Comparison of ENCODE assay signal across 31 cellular contexts in the genomic region with DNA sequence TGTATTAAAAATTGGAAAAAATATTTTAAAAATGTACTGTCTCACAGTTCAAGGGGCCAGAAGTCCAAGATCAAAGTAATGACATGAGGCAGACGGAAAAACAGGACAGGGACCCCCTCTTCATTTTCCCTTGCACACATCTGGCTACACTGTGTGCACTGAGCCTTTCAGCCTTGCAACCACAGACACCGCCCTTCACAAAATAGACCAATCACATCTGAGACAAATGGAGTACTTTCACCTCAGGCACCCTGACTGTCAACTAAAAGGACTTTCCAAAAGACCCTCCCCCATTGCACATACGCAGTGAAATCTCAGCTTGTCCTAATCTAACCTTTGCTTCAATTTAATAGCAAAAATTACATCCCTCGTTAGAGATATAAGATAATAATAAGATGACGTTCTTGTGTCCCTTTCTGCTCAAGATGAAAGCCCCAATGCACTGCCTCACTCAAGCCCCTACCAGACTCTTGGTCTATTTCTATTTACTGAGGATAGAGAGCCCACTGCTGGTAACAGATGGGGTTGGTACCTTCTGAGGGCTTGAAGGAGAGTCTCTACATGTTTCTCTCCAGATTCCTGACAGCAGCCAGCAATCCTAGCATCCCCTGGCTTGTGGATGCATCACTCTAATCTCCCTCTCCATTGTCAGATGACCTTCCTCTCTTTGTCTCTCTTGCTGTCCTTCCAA.
"Had no signal": no experiment of that assay in that cellular context is flagged by ENCODE, and none has a peak within 500 bp of the region (broad histone marks: within the 10 kb centered on the region; RNA-seq: fewer than 3 reads in every experiment).

No MANE protein-coding gene starts in this region.

- H3K36me3 ChIP-seq: breast epithelium, esophagus muscularis mucosa, heart left ventricle, ovary, prostate gland, thoracic aorta, WERI-Rb-1 had no signal

- H3K27me3 Mint-ChIP-seq: activated CD4-positive, alpha-beta memory T cell treated with anti-CD3 and anti-CD28 coated beads for 36 hours; activated CD4-positive, alpha-beta T cell treated with anti-CD3 and anti-CD28 coated beads, Interleukin-2, amount 10 ng/mL, durations not matched to agents 24 days and 14 days; activated naive CD4-positive, alpha-beta T cell treated with anti-CD3 and anti-CD28 coated beads, Interleukin-2, amount 50 U/mL, for 24 hours; activated naive CD8-positive, alpha-beta T cell treated with anti-CD3 and anti-CD28 coated beads, Interleukin-2, amount 50 U/mL, for 24 hours; naive thymus-derived CD4-positive, alpha-beta T cell; stimulated activated naive CD8-positive, alpha-beta T cell treated with anti-CD3 and anti-CD28 coated beads, Interleukin-15, Interleukin-2, amounts not matched to agents 100 ng/mL and 50 ng/mL, for 24 hours had no signal

- H3K36me3 Mint-ChIP-seq: activated CD4-positive, alpha-beta memory T cell treated with anti-CD3 and anti-CD28 coated beads for 36 hours; activated naive CD4-positive, alpha-beta T cell treated with anti-CD3 and anti-CD28 coated beads, Interleukin-2, amount 50 U/mL, for 24 hours; stimulated activated effector memory CD8-positive, alpha-beta T cell treated with anti-CD3 and anti-CD28 coated beads, Interleukin-12 subunit alpha, Interleukin-12 subunit beta, amount 100 ng/mL, for 72 hours had no signal

- ATAC-seq: activated naive CD8-positive, alpha-beta T cell treated with anti-CD3 and anti-CD28 coated beads, Interleukin-2, amount 50 U/mL, for 24 hours; activated T-cell treated with anti-CD3 and anti-CD28 coated beads, Interleukin-2, amount 50 U/mL, for 4 hours; foreskin keratinocyte; heart left ventricle; left colon; naive thymus-derived CD4-positive, alpha-beta T cell; sciatic nerve; stimulated activated effector memory CD8-positive, alpha-beta T cell treated with anti-CD3 and anti-CD28 coated beads, Interleukin-12 subunit alpha, Interleukin-12 subunit beta, amount 100 ng/mL, for 72 hours had no signal

- H3K27ac Mint-ChIP-seq: activated CD4-positive, alpha-beta memory T cell treated with anti-CD3 and anti-CD28 coated beads for 36 hours; activated CD4-positive, alpha-beta T cell treated with anti-CD3 and anti-CD28 coated beads, Interleukin-2, amount 10 ng/mL, durations not matched to agents 24 days and 14 days; activated naive CD4-positive, alpha-beta T cell treated with anti-CD3 and anti-CD28 coated beads, Interleukin-2, amount 50 U/mL, for 24 hours; activated naive CD8-positive, alpha-beta T cell treated with anti-CD3 and anti-CD28 coated beads, Interleukin-2, amount 50 U/mL, for 24 hours; activated T-helper 2 cell treated with anti-CD3 and anti-CD28 coated beads, Interferon-gamma antibody, Interleukin-2, Interleukin-4, amounts not matched to agents 10 μg/mL and 5 μg/mL and 100 μg/mL, durations not matched to agents 14 hours and 24 hours and 36 hours; immature natural killer cell; naive thymus-derived CD4-positive, alpha-beta T cell; stimulated activated effector memory CD8-positive, alpha-beta T cell treated with anti-CD3 and anti-CD28 coated beads, Interleukin-12 subunit alpha, Interleukin-12 subunit beta, amount 100 ng/mL, for 72 hours; stimulated activated naive CD8-positive, alpha-beta T cell treated with anti-CD3 and anti-CD28 coated beads, Interleukin-15, Interleukin-2, amounts not matched to agents 100 ng/mL and 50 ng/mL, for 24 hours had no signal

- DNase-seq: activated CD4-positive, alpha-beta memory T cell treated with anti-CD3 and anti-CD28 coated beads for 36 hours; activated CD4-positive, alpha-beta T cell treated with anti-CD3 and anti-CD28 coated beads, Interleukin-2, amount 10 ng/mL, durations not matched to agents 24 days and 14 days; activated CD4-positive, CD25-positive, alpha-beta regulatory T cell treated with anti-CD3 and anti-CD28 coated beads, Interleukin-2, amount 50 U/mL, for 72 hours; activated naive CD8-positive, alpha-beta T cell treated with anti-CD3 and anti-CD28 coated beads, Interleukin-2, amount 50 U/mL, for 24 hours; activated T-cell treated with anti-CD3 and anti-CD28 coated beads, Interleukin-2, amount 50 U/mL, for 4 hours; amygdala; central memory CD4-positive, alpha-beta T cell; foreskin keratinocyte; heart left ventricle; hypothalamus; immature natural killer cell; kidney; left colon; mammary epithelial cell; midbrain; naive thymus-derived CD4-positive, alpha-beta T cell; ovary; retina; stimulated activated CD4-positive, alpha-beta T cell treated with anti-CD3 and anti-CD28 coated beads, Interleukin-4, amount 100 ng/mL, for 24 hours; trophoblast cell; WERI-Rb-1 had no signal

- H3K4me3 ChIP-seq: breast epithelium, esophagus muscularis mucosa, heart left ventricle, ovary, prostate gland, skin epidermis, thoracic aorta had no signal

- H3K9me3 ChIP-seq: ovary, prostate gland, thoracic aorta had no signal

- H3K4me3 Mint-ChIP-seq: activated CD4-positive, alpha-beta memory T cell treated with anti-CD3 and anti-CD28 coated beads for 36 hours; activated CD4-positive, alpha-beta T cell treated with anti-CD3 and anti-CD28 coated beads, Interleukin-2, amount 10 ng/mL, durations not matched to agents 24 days and 14 days; activated naive CD4-positive, alpha-beta T cell treated with anti-CD3 and anti-CD28 coated beads, Interleukin-2, amount 50 U/mL, for 24 hours; activated naive CD8-positive, alpha-beta T cell treated with anti-CD3 and anti-CD28 coated beads, Interleukin-2, amount 50 U/mL, for 24 hours; activated T-cell treated with anti-CD3 and anti-CD28 coated beads, Interleukin-2, amount 50 U/mL, for 4 hours; immature natural killer cell; naive thymus-derived CD4-positive, alpha-beta T cell; stimulated activated effector memory CD8-positive, alpha-beta T cell treated with anti-CD3 and anti-CD28 coated beads, Interleukin-12 subunit alpha, Interleukin-12 subunit beta, amount 100 ng/mL, for 72 hours; stimulated activated naive CD8-positive, alpha-beta T cell treated with anti-CD3 and anti-CD28 coated beads, Interleukin-15, Interleukin-2, amounts not matched to agents 100 ng/mL and 50 ng/mL, for 24 hours had no signal

- H3K27ac ChIP-seq: breast epithelium, esophagus muscularis mucosa, foreskin keratinocyte, heart left ventricle, ovary, prostate gland, skin epidermis, thoracic aorta, WERI-Rb-1 had no signal

- H3K4me1 Mint-ChIP-seq: activated CD4-positive, alpha-beta T cell treated with anti-CD3 and anti-CD28 coated beads, Interleukin-2, amount 10 ng/mL, durations not matched to agents 24 days and 14 days; activated naive CD4-positive, alpha-beta T cell treated with anti-CD3 and anti-CD28 coated beads, Interleukin-2, amount 50 U/mL, for 24 hours; activated naive CD8-positive, alpha-beta T cell treated with anti-CD3 and anti-CD28 coated beads, Interleukin-2, amount 50 U/mL, for 24 hours; immature natural killer cell; naive thymus-derived CD4-positive, alpha-beta T cell; stimulated activated effector memory CD8-positive, alpha-beta T cell treated with anti-CD3 and anti-CD28 coated beads, Interleukin-12 subunit alpha, Interleukin-12 subunit beta, amount 100 ng/mL, for 72 hours had no signal

- H3K27me3 ChIP-seq: breast epithelium, esophagus muscularis mucosa, foreskin keratinocyte, heart left ventricle, ovary had no signal

- H3K4me1 ChIP-seq: breast epithelium, esophagus muscularis mucosa, foreskin keratinocyte, heart left ventricle, prostate gland had no signal
